Comparison of ENCODE assay signal across 8 cellular contexts in genomic region chr14:96038920-96039632, GRCh38. TPM values are rescaled to one million over a fixed set of nuclear protein-coding genes. Genes with fewer than 3 reads are reported as not detected.
DNase-seq lines count a peak whose midpoint lies in the region; ATAC-seq and TF ChIP-seq lines count a peak whose summit lies in the region.

Gene C14orf132, plus strand, starts transcription at chr14:96039362. Its CDS starts 139 bp downstream, at chr14:96039501.

- H3K27me3 Mint-ChIP-seq in H9 (ENCODE audit: low read depth) = peaks cover 79% of the 10 kb centered on the region
- peaks cover 56% of the 10 kb centered on the region for H3K27me3 Mint-ChIP-seq in activated naive CD8-positive, alpha-beta T cell treated with anti-CD3 and anti-CD28 coated beads, Interleukin-2, amount 50 U/mL, for 24 hours

- peak within 1 kb of the TSS; percentile 70 for H3K4me2 ChIP-seq in H9 (ENCODE audit: insufficient read depth, insufficient read length, low read length)

- H3K4me1 Mint-ChIP-seq in H9 = peaks cover 15 to 25% of the 10 kb centered on the region in 2 experiments
- H3K4me1 Mint-ChIP-seq in activated naive CD8-positive, alpha-beta T cell treated with anti-CD3 and anti-CD28 coated beads, Interleukin-2, amount 50 U/mL, for 24 hours = peaks cover 16% of the 10 kb centered on the region

- H4K5ac ChIP-seq in H9 (ENCODE audit: insufficient read length, low read depth, low read length) = no peak within 1 kb of the TSS

- no peak within 1 kb of the TSS for H2AFZ ChIP-seq in H9 (ENCODE audit: low read length)

- no peak within 1 kb of the TSS for H4K8ac ChIP-seq in H9 (replicated peaks; ENCODE audit: insufficient read length, low read depth, low read length)

- peak within 1 kb of the TSS; percentile 69 for H3K18ac ChIP-seq in H9 (ENCODE audit: insufficient read length, low read depth, low read length)

- no peaks in the 10 kb centered on the region for H3K9me3 ChIP-seq in H9 (ENCODE audit: control insufficient read depth, low read depth, low read length)
- no peaks in the 10 kb centered on the region for H3K9me3 ChIP-seq in left ventricle myocardium inferior (replicated peaks)
- no peaks in the 10 kb centered on the region for H3K9me3 ChIP-seq in prostate gland
- H3K9me3 ChIP-seq in uterus = no peaks in the 10 kb centered on the region

- peaks cover 13% of the 10 kb centered on the region for H3K27me3 ChIP-seq in H9 (ENCODE audit: insufficient read depth, low read length)
- peaks cover 66% of the 10 kb centered on the region for H3K27me3 ChIP-seq in left ventricle myocardium inferior (ENCODE audit: low read depth)
- H3K27me3 ChIP-seq in prostate gland (replicated peaks; ENCODE audit: insufficient read depth) = no peaks in the 10 kb centered on the region
- H3K27me3 ChIP-seq in uterus = no peaks in the 10 kb centered on the region

- no CpG with 5 or more reads among the region's 72 CpGs for WGBS in H9 (ENCODE audit: extremely low coverage, insufficient read length, low lambda C conversion rate)
- WGBS in prostate gland = under 1% methylated on average over 21 of the region's 72 CpGs

- peak; percentile 50 for TF ChIP-seq POLR2A in prostate gland (IDR thresholded peaks at IDR 0.05)
- TF ChIP-seq POLR2A in uterus (IDR thresholded peaks at IDR 0.05) = peak; percentile 62 to 81

- H4K91ac ChIP-seq in H9 (ENCODE audit: insufficient read length, low read depth, low read length) = no peak within 1 kb of the TSS

- H4K20me1 ChIP-seq in H9 (ENCODE audit: control insufficient read depth, insufficient read depth, insufficient read length) = no peaks in the 10 kb centered on the region

- intact Hi-C loops in left ventricle myocardium inferior (cut with micrococcal nuclease) = no loop called here
- intact Hi-C loops in prostate gland (cut with DNase I) = no loop called here
- intact Hi-C loops in uterus (cut with DNase I; ENCODE audit: low total_unique reads) = no loop called here

- no peak within 1 kb of the TSS for H2BK15ac ChIP-seq in H9 (ENCODE audit: low read depth, low read length)

- H2BK120ac ChIP-seq in H9 (ENCODE audit: low read depth, low read length, poor library complexity, severe bottlenecking) = no peak within 1 kb of the TSS

- H3K23me2 ChIP-seq in H9 (ENCODE audit: insufficient read length, low read depth, low read length, poor library complexity, severe bottlenecking) = peaks cover 9% of the 10 kb centered on the region

- H3K27ac ChIP-seq in H9 (ENCODE audit: insufficient read length, low read depth, low read length) (no peak within 1 kb of the TSS), left ventricle myocardium inferior (replicated peaks) (peak within 1 kb of the TSS; percentile 42), prostate gland (peak within 1 kb of the TSS; percentile 57 to 61), uterus (peak within 1 kb of the TSS; percentile 79 to 84)

- H3K23ac ChIP-seq in H9 (ENCODE audit: insufficient read length, low read depth, low read length) = no peak within 1 kb of the TSS

- H3K36me3 ChIP-seq in left ventricle myocardium inferior (no peaks in the 10 kb centered on the region), prostate gland (no peaks in the 10 kb centered on the region), uterus (no peaks in the 10 kb centered on the region)

- ATAC-seq in activated naive CD8-positive, alpha-beta T cell treated with anti-CD3 and anti-CD28 coated beads, Interleukin-2, amount 50 U/mL, for 24 hours = peak; percentile 69
- ATAC-seq in HG03025 (IDR thresholded peaks at IDR 0.05; ENCODE audit: low FRiP score, unreplicated experiment) = no peak

- H3K9ac ChIP-seq in H9 (ENCODE audit: extremely low read depth, insufficient read length, low read length) = peak within 1 kb of the TSS; percentile 51

- H3K4me1 ChIP-seq in H9 (ENCODE audit: insufficient read depth, low read length) = peaks cover 3% of the 10 kb centered on the region; the same call in 1 of the 2 replicates
- H3K4me1 ChIP-seq in left ventricle myocardium inferior = peaks cover 31% of the 10 kb centered on the region
- H3K4me1 ChIP-seq in prostate gland (replicated peaks) = no peaks in the 10 kb centered on the region
- H3K4me1 ChIP-seq in uterus = peaks cover 0 to 18% of the 10 kb centered on the region in 2 donors

- no peak within 1 kb of the TSS for H2BK20ac ChIP-seq in H9 (ENCODE audit: low read depth, low read length, poor library complexity, severe bottlenecking)

- no peaks in the 10 kb centered on the region; a peak in 3 of 7 replicates for H3K36me3 Mint-ChIP-seq in H9 (ENCODE audit: insufficient read depth in 1 of 3, low read depth in 3 of 3)
- no peaks in the 10 kb centered on the region for H3K36me3 Mint-ChIP-seq in activated naive CD8-positive, alpha-beta T cell treated with anti-CD3 and anti-CD28 coated beads, Interleukin-2, amount 50 U/mL, for 24 hours (ENCODE audit: low read depth)

- H3K79me2 ChIP-seq in H9 (ENCODE audit: insufficient read depth, low read length) = peaks cover 2% of the 10 kb centered on the region; the same call in 1 of the 2 replicates

- H3K4ac ChIP-seq in H9 (ENCODE audit: low read depth, low read length) = no peak within 1 kb of the TSS

- no peaks in the 10 kb centered on the region for H3K79me1 ChIP-seq in H9 (ENCODE audit: insufficient read depth, low read depth, low read length, poor library complexity, severe bottlenecking)

- peak within 1 kb of the TSS; percentile 82 for H3K4me3 ChIP-seq in left ventricle myocardium inferior
- H3K4me3 ChIP-seq in prostate gland = peak within 1 kb of the TSS; percentile 62 to 75
- H3K4me3 ChIP-seq in uterus = peak within 1 kb of the TSS; percentile 67 to 73

- H3K4me3 Mint-ChIP-seq in H9 = peak within 1 kb of the TSS; percentile 80 to 91
- peak within 1 kb of the TSS; percentile 76 for H3K4me3 Mint-ChIP-seq in activated naive CD8-positive, alpha-beta T cell treated with anti-CD3 and anti-CD28 coated beads, Interleukin-2, amount 50 U/mL, for 24 hours

- peak in 11 of 14 donors; percentile 32 to 79 (median 51) for DNase-seq in C1 segment of cervical spinal cord (lab: John Stamatoyannopoulos, UW)
- peak; percentile 70 for DNase-seq in H9
- peak; percentile 73 for DNase-seq in RPMI7951 (ENCODE audit: low read depth)
- DNase-seq in activated naive CD8-positive, alpha-beta T cell treated with anti-CD3 and anti-CD28 coated beads, Interleukin-2, amount 50 U/mL, for 24 hours = peak; percentile 63
- DNase-seq in left ventricle myocardium inferior = peak; percentile 66
- peak; percentile 63 for DNase-seq in prostate gland (ENCODE audit: low spot score)
- peak; percentile 78 to 84 for DNase-seq in uterus

- no peak within 1 kb of the TSS for H2AK5ac ChIP-seq in H9 (ENCODE audit: insufficient read length, low read length)

- H3K14ac ChIP-seq in H9 (ENCODE audit: insufficient read depth, low read length) = peak within 1 kb of the TSS; percentile 53

- H3T11ph ChIP-seq in H9 (ENCODE audit: low read length) = no peak within 1 kb of the TSS

- no peaks in the 10 kb centered on the region; a peak in 1 of 5 replicates for H3K9me3 Mint-ChIP-seq in H9
- no peaks in the 10 kb centered on the region for H3K9me3 Mint-ChIP-seq in activated naive CD8-positive, alpha-beta T cell treated with anti-CD3 and anti-CD28 coated beads, Interleukin-2, amount 50 U/mL, for 24 hours

- no peak within 1 kb of the TSS for H2BK12ac ChIP-seq in H9 (ENCODE audit: insufficient read length, low read depth, low read length)

- no peak within 1 kb of the TSS for H2BK5ac ChIP-seq in H9 (ENCODE audit: insufficient read length, low read length)

- peak within 1 kb of the TSS in 1 of 3 experiments; percentile 68; a peak in 1 of 7 replicates for H3K27ac Mint-ChIP-seq in H9
- H3K27ac Mint-ChIP-seq in activated naive CD8-positive, alpha-beta T cell treated with anti-CD3 and anti-CD28 coated beads, Interleukin-2, amount 50 U/mL, for 24 hours = no peak within 1 kb of the TSS

- no peak within 1 kb of the TSS for H3K56ac ChIP-seq in H9 (ENCODE audit: insufficient read length, low read depth, low read length)

- no peak for TF ChIP-seq CTCF in H9 (conservative IDR thresholded peaks at IDR 0.05)
- TF ChIP-seq CTCF in left ventricle myocardium inferior (IDR thresholded peaks at IDR 0.05; ENCODE audit: borderline replicate concordance) = no peak
- TF ChIP-seq CTCF in prostate gland (IDR thresholded peaks at IDR 0.05) = no peak
- TF ChIP-seq CTCF in uterus (IDR thresholded peaks at IDR 0.05) = no peak

RNA-seq across cellular contexts. Expression of gene C14orf132, which starts in this region (rescaled TPM):
- 5.7 and 7.7 TPM in 2 replicates for total RNA-seq in H9 (2021)
- 22.6 and 24.6 TPM in 2 replicates for total RNA-seq in RPMI7951 (2014; rRNA removed; shearing (Covaris generic))
- total RNA-seq in left ventricle myocardium inferior = 4.8 TPM
- total RNA-seq in prostate gland = 1 to 10 TPM; 6.6 to 7.8 TPM
- total RNA-seq in uterus = 10 to 100 TPM; 10.5 to 60.1 (median 16.0) TPM
